Comparison of ENCODE assay signal across 2 cellular contexts in genomic region chr2:7951490-7951889, GRCh38.
TF ChIP-seq lines count a peak whose summit lies in the region.

No MANE protein-coding gene starts in this region.

TF ChIP-seq in A549, 52 proteins besides CTCF, POLR2A, EP300 and RAD21:
- TF ChIP-seq MAX (IDR thresholded peaks at IDR 0.05), result no peak
- no peak for TF ChIP-seq RARB (CRISPR knock-in tag; IDR thresholded peaks at IDR 0.05)
- TF ChIP-seq MAZ (IDR thresholded peaks at IDR 0.05; ENCODE audit: borderline replicate concordance, low read depth, low read length), result no peak
- TF ChIP-seq KDM5A (IDR thresholded peaks at IDR 0.05), result no peak
- TF ChIP-seq ZFP36 (IDR thresholded peaks at IDR 0.05; ENCODE audit: borderline replicate concordance, partially characterized antibody), result peak; percentile 27
- TF ChIP-seq HOXB13 (CRISPR knock-in tag; IDR thresholded peaks at IDR 0.05; ENCODE audit: low read depth), result no peak

TF ChIP-seq in H1, 55 proteins besides CTCF, POLR2A, EP300 and RAD21:
- TF ChIP-seq FOSL1 (IDR thresholded peaks at IDR 0.05; ENCODE audit: insufficient read depth, low read depth, low read length), result no peak
- TF ChIP-seq GTF2F1 (IDR thresholded peaks at IDR 0.05; ENCODE audit: borderline replicate concordance, low read depth, low read length), result no peak
- no peak for TF ChIP-seq BCL11A (IDR thresholded peaks at IDR 0.05; ENCODE audit: low read depth in 2 of 2, low read length in 2 of 2)
- TF ChIP-seq KDM1A (IDR thresholded peaks at IDR 0.05; ENCODE audit: borderline replicate concordance, low read length), result peak; percentile 80; the same call in 1 of the 2 replicates
- TF ChIP-seq TCF12 (IDR thresholded peaks at IDR 0.05; ENCODE audit: low read depth, low read length), result no peak
- no peak for TF ChIP-seq KDM4A (IDR thresholded peaks at IDR 0.05; ENCODE audit: low read depth, low read length, severe bottlenecking)
- TF ChIP-seq SP1 (IDR thresholded peaks at IDR 0.05; ENCODE audit: low read depth, low read length), result no peak
TF ChIP-seq in H1: peak in this region for 1.
